8 cellular contexts compared by ENCODE assay signal in genomic region chr11:3021125-3021524, GRCh38. TPM values are rescaled to one million over a fixed set of nuclear protein-coding genes. Genes with fewer than 3 reads are reported as not detected.
DNase-seq lines count a peak whose midpoint lies in the region; ATAC-seq and TF ChIP-seq lines count a peak whose summit lies in the region.

No MANE protein-coding gene starts in this region.

- H3K36me3 ChIP-seq in OCI-LY3 (replicated peaks; ENCODE audit: low read depth, low read length) (peaks cover 40% of the 10 kb centered on the region), mammary epithelial cell (ENCODE audit: insufficient read depth, low read length) (peaks cover 27% of the 10 kb centered on the region), left lung (peaks cover 0 to 83% of the 10 kb centered on the region in 2 donors)

- H2AFZ ChIP-seq in OCI-LY3 (ENCODE audit: low read depth, low read length) (no peak overlapping the region), mammary epithelial cell (ENCODE audit: low read depth, low read length) (no peak overlapping the region)

- no peak overlapping the region for H3K9ac ChIP-seq in OCI-LY3 (ENCODE audit: low read length)
- no peak overlapping the region for H3K9ac ChIP-seq in mammary epithelial cell (ENCODE audit: insufficient read depth, low read length)

- H3K4me1 ChIP-seq in OCI-LY3 (ENCODE audit: low read length) = peaks cover 20% of the 10 kb centered on the region
- peaks cover 20% of the 10 kb centered on the region for H3K4me1 ChIP-seq in mammary epithelial cell (ENCODE audit: insufficient read depth, low read length)
- peaks cover 0 to 18% of the 10 kb centered on the region in 2 donors for H3K4me1 ChIP-seq in left lung

- POLR2A ChIA-PET in GM10248 (lab: Yijun Ruan, JAX) = no interaction called here

- DNase-seq in AG10803 (ENCODE audit: low read depth) (no peak), GM10248 (ENCODE audit: extremely low spot score) (peak; percentile 61), mammary epithelial cell (peak; percentile 54), left lung (peak in 1 of 2 donors; percentile 7), SHP77 treated with DMSO at 0.1 percent for 48 hours (lab: John Stamatoyannopoulos, UW) (no peak)

- H4K20me1 ChIP-seq in OCI-LY3 (ENCODE audit: insufficient read depth, low read length) = no peaks in the 10 kb centered on the region
- no peaks in the 10 kb centered on the region for H4K20me1 ChIP-seq in mammary epithelial cell (ENCODE audit: insufficient read depth, low read length)

- dilution Hi-C loops in mammary epithelial cell (cut with HindIII; ENCODE audit: low sequenced_read_pairs) = no loop called here

- 0% methylated on average over 4 of the region's 4 CpGs for WGBS in mammary epithelial cell (ENCODE audit: low coverage, missing lambda C conversion rate)

- H3K27me3 ChIP-seq in OCI-LY3 (ENCODE audit: low read depth, low read length) = no peaks in the 10 kb centered on the region
- H3K27me3 ChIP-seq in mammary epithelial cell (ENCODE audit: insufficient read depth, low read length) = no peaks in the 10 kb centered on the region
- H3K27me3 ChIP-seq in left lung = no peaks in the 10 kb centered on the region

- no peak overlapping the region for H3K27ac ChIP-seq in OCI-LY3 (ENCODE audit: low read length)
- H3K27ac ChIP-seq in mammary epithelial cell (ENCODE audit: insufficient read depth, low read depth, low read length) = no peak overlapping the region
- H3K27ac ChIP-seq in left lung = no peak overlapping the region

- 0 out of 2 replicates have a peak, but pooled peaks cover 3% of the 10 kb centered on the region for H3K79me2 ChIP-seq in OCI-LY3 (ENCODE audit: low read length)
- peaks cover 2% of the 10 kb centered on the region for H3K79me2 ChIP-seq in mammary epithelial cell (ENCODE audit: insufficient read depth, low read length)

- ATAC-seq in left lung (peak; percentile 84), HG03432 (IDR thresholded peaks at IDR 0.05; ENCODE audit: unreplicated experiment) (no peak), GM19455 (IDR thresholded peaks at IDR 0.05; ENCODE audit: unreplicated experiment) (no peak)

- no peak overlapping the region for H3K4me2 ChIP-seq in OCI-LY3 (ENCODE audit: low read length)
- no peak overlapping the region for H3K4me2 ChIP-seq in mammary epithelial cell (ENCODE audit: insufficient read depth, low read depth, low read length)

- H3K9me3 ChIP-seq in OCI-LY3 (ENCODE audit: insufficient read depth, low read length) = no peaks in the 10 kb centered on the region
- no peaks in the 10 kb centered on the region for H3K9me3 ChIP-seq in mammary epithelial cell (replicated peaks; ENCODE audit: insufficient read depth, low read length)
- H3K9me3 ChIP-seq in left lung = no peaks in the 10 kb centered on the region

- TF ChIP-seq CTCF in AG10803 (conservative IDR thresholded peaks at IDR 0.05; ENCODE audit: low read length) = peak; percentile 38
- TF ChIP-seq CTCF in GM10248 (IDR thresholded peaks at IDR 0.05; ENCODE audit: control extremely low read depth, extremely low read depth, low read depth, missing control alignments) = peak; percentile 9
- TF ChIP-seq CTCF in OCI-LY3 (IDR thresholded peaks at IDR 0.05; ENCODE audit: low read depth, low read length) = peak; percentile 52
- peak; percentile 70 to 87 for TF ChIP-seq CTCF in mammary epithelial cell (conservative IDR thresholded peaks at IDR 0.05 in 1 of 2, IDR thresholded peaks at IDR 0.05 in 1 of 2; ENCODE audit: extremely low read depth in 1 of 2, insufficient read depth in 1 of 2, low read depth in 1 of 2, low read length in 2 of 2)
- no peak for TF ChIP-seq CTCF in left lung (IDR thresholded peaks at IDR 0.05)

- CTCF ChIA-PET in GM10248 (lab: Yijun Ruan, JAX) = interaction anchor here (0.7 to 4.2 kb wide), 10 partner anchors 9 to 133 kb away, joined by 3 to 28 read pairs (median 3); no protein-coding TSS in a partner anchor
- CTCF ChIA-PET in mammary epithelial cell (lab: Charles Lee; ENCODE audit: low non-redundant PET) = interaction anchor here (0.6 to 0.7 kb wide), 2 partner anchors 29 to 205 kb away, joined by 3 to 5 read pairs; partner anchors contain the start of gene NAP1L4

- H3K4me3 ChIP-seq in AG10803 (ENCODE audit: low read length) = no peak overlapping the region
- no peak overlapping the region for H3K4me3 ChIP-seq in OCI-LY3 (ENCODE audit: low read length)
- no peak overlapping the region for H3K4me3 ChIP-seq in mammary epithelial cell (replicated peaks in 1 of 3; ENCODE audit: insufficient read depth in 1 of 3, low read depth in 2 of 3, low read length in 3 of 3)
- no peak overlapping the region for H3K4me3 ChIP-seq in left lung

- intact Hi-C loops in mammary epithelial cell (cut with micrococcal nuclease) = loop anchor here (1.0 to 2.0 kb wide), 3 partner anchors 46 to 488 kb away; no protein-coding TSS in a partner anchor
- intact Hi-C loops in left lung (cut with DNase I) = no loop called here

- in situ Hi-C loops in mammary epithelial cell (cut with MboI; ENCODE audit: low sequenced_read_pairs in 2 of 2) = no loop called here

- no TSS peak for BruUV-seq in mammary epithelial cell (replicated peaks; lab: Mats Ljungman, UMichigan)

RNA-seq across cellular contexts. Expression of gene NAP1L4, which starts 29.0 kb away (rescaled TPM):
- 100 to 1,000 TPM in 1 of 2 donors, 10 to 100 TPM in 1; 89.2 to 153 TPM for total RNA-seq in mammary epithelial cell
- polyA plus RNA-seq in mammary epithelial cell = 106 TPM
- 90.9 TPM for polyA minus RNA-seq in mammary epithelial cell
- 100 to 1,000 TPM; 101 to 122 TPM for total RNA-seq in left lung

RNA-seq across cellular contexts. Expression of gene CARS1, which starts 36.1 kb away (rescaled TPM):
- total RNA-seq in mammary epithelial cell = 100 to 1,000 TPM; 112 to 125 TPM
- 66.3 TPM for polyA plus RNA-seq in mammary epithelial cell
- 32.1 TPM for polyA minus RNA-seq in mammary epithelial cell
- 10 to 100 TPM; 39.3 to 49.9 TPM for total RNA-seq in left lung

Comparison
In these comparisons a context has a peak if more than half of its experiments do, and no peak if none do; other contexts are left out.
1. DNase-seq: peak in GM10248 (single experiment) and mammary epithelial cell (single experiment); none in AG10803 (single experiment) and SHP77 treated with DMSO at 0.1 percent for 48 hours (single experiment).
2. CTCF ChIP-seq: peak in AG10803 (single experiment), GM10248 (single experiment), OCI-LY3 (single experiment) and mammary epithelial cell (2 of 2); none in left lung (0 of 2).